1 cellular context compared by ENCODE assay signal in the genomic region with DNA sequence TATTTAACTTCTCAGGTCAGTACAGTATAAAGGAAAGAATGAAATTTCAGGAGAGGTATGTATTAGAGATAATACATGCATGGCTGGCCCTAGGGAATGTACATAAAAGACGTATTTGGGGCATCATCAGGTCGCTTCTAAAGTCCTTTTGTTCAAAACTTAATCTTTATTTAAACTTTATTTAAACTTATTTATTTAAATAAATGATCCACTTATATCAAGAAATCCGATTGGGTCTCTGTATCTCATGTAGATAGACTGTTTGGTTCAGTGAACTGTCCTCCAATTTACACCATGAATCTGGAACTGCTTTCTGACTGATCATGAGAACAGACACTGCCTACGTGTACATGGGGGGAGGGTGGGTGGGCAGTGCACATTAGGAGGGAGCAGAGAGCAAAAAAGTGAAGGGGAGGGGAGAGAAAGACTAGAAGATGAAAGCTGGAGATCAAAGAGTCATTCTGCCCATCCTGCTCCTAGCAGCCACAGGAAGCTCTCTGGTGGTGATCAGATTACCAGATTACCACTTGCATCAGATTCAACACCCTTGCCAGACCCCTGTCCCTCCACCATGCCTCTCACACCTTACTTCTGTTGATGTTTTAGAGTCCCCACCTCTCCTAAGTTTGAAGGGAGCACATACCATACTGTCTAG.
A peak's percentile ranks its signal among the peaks of the same experiment; 100 is the strongest.
TF ChIP-seq lines count a peak whose summit lies in the region.

No MANE protein-coding gene starts in this region.

TF ChIP-seq in HepG2, 621 proteins besides CTCF, POLR2A, EP300 and RAD21 (continued from another document and continues in another):
- TF ChIP-seq E2F2 (CRISPR knock-in tag; IDR thresholded peaks at IDR 0.05; ENCODE audit: borderline replicate concordance), result no peak
- TF ChIP-seq ZNF343 (CRISPR knock-in tag; IDR thresholded peaks at IDR 0.05), result no peak
- TF ChIP-seq MEF2D (CRISPR knock-in tag; IDR thresholded peaks at IDR 0.05), result 0 out of 2 replicates have a peak, but pooled peaks have one; percentile 56
- TF ChIP-seq EED (CRISPR knock-in tag; IDR thresholded peaks at IDR 0.05), result no peak
- TF ChIP-seq ARNT2 (CRISPR knock-in tag; IDR thresholded peaks at IDR 0.05; ENCODE audit: low read depth), result no peak
- TF ChIP-seq MTF1 (CRISPR knock-in tag; IDR thresholded peaks at IDR 0.05), result no peak
- TF ChIP-seq ZNF296 (CRISPR knock-in tag; conservative IDR thresholded peaks at IDR 0.05), result no peak
- TF ChIP-seq ZNF776 (CRISPR knock-in tag; IDR thresholded peaks at IDR 0.05), result no peak
- no peak for TF ChIP-seq CREB1 (IDR thresholded peaks at IDR 0.05)
- peak; percentile 65 for TF ChIP-seq CREB1 (CRISPR knock-in tag; IDR thresholded peaks at IDR 0.05)
- TF ChIP-seq HNRNPL (IDR thresholded peaks at IDR 0.05; ENCODE audit: low read depth, low read length), result no peak
- TF ChIP-seq CREBL2 (CRISPR knock-in tag; IDR thresholded peaks at IDR 0.05; ENCODE audit: borderline replicate concordance), result no peak
- no peak for TF ChIP-seq ZNF678 (CRISPR knock-in tag; IDR thresholded peaks at IDR 0.05)
- TF ChIP-seq, protein P1, sequence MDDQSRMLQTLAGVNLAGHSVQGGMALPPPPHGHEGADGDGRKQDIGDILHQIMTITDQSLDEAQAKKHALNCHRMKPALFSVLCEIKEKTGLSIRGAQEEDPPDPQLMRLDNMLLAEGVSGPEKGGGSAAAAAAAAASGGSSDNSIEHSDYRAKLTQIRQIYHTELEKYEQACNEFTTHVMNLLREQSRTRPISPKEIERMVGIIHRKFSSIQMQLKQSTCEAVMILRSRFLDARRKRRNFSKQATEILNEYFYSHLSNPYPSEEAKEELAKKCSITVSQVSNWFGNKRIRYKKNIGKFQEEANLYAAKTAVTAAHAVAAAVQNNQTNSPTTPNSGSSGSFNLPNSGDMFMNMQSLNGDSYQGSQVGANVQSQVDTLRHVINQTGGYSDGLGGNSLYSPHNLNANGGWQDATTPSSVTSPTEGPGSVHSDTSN (CRISPR knock-in tag; IDR thresholded peaks at IDR 0.05; ENCODE audit: borderline replicate concordance), result no peak
- no peak for TF ChIP-seq SMC3 (IDR thresholded peaks at IDR 0.05; ENCODE audit: low read length)
- TF ChIP-seq PITX1 (CRISPR knock-in tag; IDR thresholded peaks at IDR 0.05), result peak; percentile 91
- no peak for TF ChIP-seq ZNF589 (CRISPR knock-in tag; conservative IDR thresholded peaks at IDR 0.05)
- TF ChIP-seq ZNF205 (CRISPR knock-in tag; IDR thresholded peaks at IDR 0.05), result no peak
- TF ChIP-seq RBFOX2 (IDR thresholded peaks at IDR 0.05; ENCODE audit: low read depth, low read length), result 0 out of 2 replicates have a peak, but pooled peaks have one; percentile 1
- TF ChIP-seq MTF2 (CRISPR knock-in tag; IDR thresholded peaks at IDR 0.05; ENCODE audit: borderline replicate concordance), result no peak
- no peak for TF ChIP-seq SMAD1 (CRISPR knock-in tag; IDR thresholded peaks at IDR 0.05; ENCODE audit: borderline replicate concordance, low read depth)
- no peak; the same call in 1 of the 2 replicates for TF ChIP-seq JUN (CRISPR knock-in tag; IDR thresholded peaks at IDR 0.05)
- TF ChIP-seq FLYWCH1 (CRISPR knock-in tag; IDR thresholded peaks at IDR 0.05), result no peak
- no peak for TF ChIP-seq GLMP (CRISPR knock-in tag; IDR thresholded peaks at IDR 0.05; ENCODE audit: borderline replicate concordance)
- no peak for TF ChIP-seq ZNF816 (CRISPR knock-in tag; IDR thresholded peaks at IDR 0.05; ENCODE audit: borderline replicate concordance)
- TF ChIP-seq, protein P2, sequence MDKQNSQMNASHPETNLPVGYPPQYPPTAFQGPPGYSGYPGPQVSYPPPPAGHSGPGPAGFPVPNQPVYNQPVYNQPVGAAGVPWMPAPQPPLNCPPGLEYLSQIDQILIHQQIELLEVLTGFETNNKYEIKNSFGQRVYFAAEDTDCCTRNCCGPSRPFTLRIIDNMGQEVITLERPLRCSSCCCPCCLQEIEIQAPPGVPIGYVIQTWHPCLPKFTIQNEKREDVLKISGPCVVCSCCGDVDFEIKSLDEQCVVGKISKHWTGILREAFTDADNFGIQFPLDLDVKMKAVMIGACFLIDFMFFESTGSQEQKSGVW (CRISPR knock-in tag; IDR thresholded peaks at IDR 0.05; ENCODE audit: borderline replicate concordance), result no peak
- TF ChIP-seq NFKBIZ (CRISPR knock-in tag; IDR thresholded peaks at IDR 0.05), result peak; percentile 77; the same call in 1 of the 2 replicates
- no peak for TF ChIP-seq SOX6 (IDR thresholded peaks at IDR 0.05)
- peak; percentile 90 for TF ChIP-seq SOX6 (CRISPR knock-in tag; IDR thresholded peaks at IDR 0.05)
- peak; percentile 66; the same call in 1 of the 2 replicates for TF ChIP-seq ZBTB20 (CRISPR knock-in tag; IDR thresholded peaks at IDR 0.05; ENCODE audit: borderline replicate concordance, low read depth)
- no peak for TF ChIP-seq RBM22 (optimal IDR thresholded peaks at IDR 0.05; ENCODE audit: low read length)
- peak; percentile 94 for TF ChIP-seq SALL1 (CRISPR knock-in tag; IDR thresholded peaks at IDR 0.05)
- no peak for TF ChIP-seq ISX (CRISPR knock-in tag; conservative IDR thresholded peaks at IDR 0.05)
- TF ChIP-seq NR2F6 (IDR thresholded peaks at IDR 0.05), result peak; percentile 64; the same call in 1 of the 2 replicates
- TF ChIP-seq NR2F6 (CRISPR knock-in tag; IDR thresholded peaks at IDR 0.05), result peak; percentile 75
- TF ChIP-seq, protein P3, sequence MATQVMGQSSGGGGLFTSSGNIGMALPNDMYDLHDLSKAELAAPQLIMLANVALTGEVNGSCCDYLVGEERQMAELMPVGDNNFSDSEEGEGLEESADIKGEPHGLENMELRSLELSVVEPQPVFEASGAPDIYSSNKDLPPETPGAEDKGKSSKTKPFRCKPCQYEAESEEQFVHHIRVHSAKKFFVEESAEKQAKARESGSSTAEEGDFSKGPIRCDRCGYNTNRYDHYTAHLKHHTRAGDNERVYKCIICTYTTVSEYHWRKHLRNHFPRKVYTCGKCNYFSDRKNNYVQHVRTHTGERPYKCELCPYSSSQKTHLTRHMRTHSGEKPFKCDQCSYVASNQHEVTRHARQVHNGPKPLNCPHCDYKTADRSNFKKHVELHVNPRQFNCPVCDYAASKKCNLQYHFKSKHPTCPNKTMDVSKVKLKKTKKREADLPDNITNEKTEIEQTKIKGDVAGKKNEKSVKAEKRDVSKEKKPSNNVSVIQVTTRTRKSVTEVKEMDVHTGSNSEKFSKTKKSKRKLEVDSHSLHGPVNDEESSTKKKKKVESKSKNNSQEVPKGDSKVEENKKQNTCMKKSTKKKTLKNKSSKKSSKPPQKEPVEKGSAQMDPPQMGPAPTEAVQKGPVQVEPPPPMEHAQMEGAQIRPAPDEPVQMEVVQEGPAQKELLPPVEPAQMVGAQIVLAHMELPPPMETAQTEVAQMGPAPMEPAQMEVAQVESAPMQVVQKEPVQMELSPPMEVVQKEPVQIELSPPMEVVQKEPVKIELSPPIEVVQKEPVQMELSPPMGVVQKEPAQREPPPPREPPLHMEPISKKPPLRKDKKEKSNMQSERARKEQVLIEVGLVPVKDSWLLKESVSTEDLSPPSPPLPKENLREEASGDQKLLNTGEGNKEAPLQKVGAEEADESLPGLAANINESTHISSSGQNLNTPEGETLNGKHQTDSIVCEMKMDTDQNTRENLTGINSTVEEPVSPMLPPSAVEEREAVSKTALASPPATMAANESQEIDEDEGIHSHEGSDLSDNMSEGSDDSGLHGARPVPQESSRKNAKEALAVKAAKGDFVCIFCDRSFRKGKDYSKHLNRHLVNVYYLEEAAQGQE (IDR thresholded peaks at IDR 0.05; ENCODE audit: borderline replicate concordance in 1 of 2, low read depth in 1 of 2, low read length in 2 of 2), result no peak
- no peak for TF ChIP-seq MXD4 (CRISPR knock-in tag; IDR thresholded peaks at IDR 0.05)
- TF ChIP-seq ZNF557 (CRISPR knock-in tag; IDR thresholded peaks at IDR 0.05), result no peak
- TF ChIP-seq NFATC3 (CRISPR knock-in tag; IDR thresholded peaks at IDR 0.05), result no peak
- no peak for TF ChIP-seq MAFF (IDR thresholded peaks at IDR 0.05; ENCODE audit: low read depth, low read length)
- peak; percentile 96 for TF ChIP-seq ISL2 (CRISPR knock-in tag; IDR thresholded peaks at IDR 0.05)
- no peak for TF ChIP-seq NFKB2 (CRISPR knock-in tag; IDR thresholded peaks at IDR 0.05; ENCODE audit: borderline replicate concordance)
- no peak for TF ChIP-seq TOE1 (CRISPR knock-in tag; IDR thresholded peaks at IDR 0.05)
- TF ChIP-seq ZNF580 (CRISPR knock-in tag; IDR thresholded peaks at IDR 0.05; ENCODE audit: borderline replicate concordance, low read depth), result 0 out of 2 replicates have a peak, but pooled peaks have one; percentile 32
- no peak for TF ChIP-seq ZKSCAN1 (IDR thresholded peaks at IDR 0.05; ENCODE audit: low read length)
- no peak for TF ChIP-seq ZNF784 (CRISPR knock-in tag; IDR thresholded peaks at IDR 0.05; ENCODE audit: borderline replicate concordance)
- peak; percentile 76; the same call in 1 of the 2 replicates for TF ChIP-seq ZNF292 (CRISPR knock-in tag; IDR thresholded peaks at IDR 0.05; ENCODE audit: borderline replicate concordance, low read depth)
- no peak for TF ChIP-seq ZNF263 (CRISPR knock-in tag; IDR thresholded peaks at IDR 0.05)
- TF ChIP-seq, protein P4, sequence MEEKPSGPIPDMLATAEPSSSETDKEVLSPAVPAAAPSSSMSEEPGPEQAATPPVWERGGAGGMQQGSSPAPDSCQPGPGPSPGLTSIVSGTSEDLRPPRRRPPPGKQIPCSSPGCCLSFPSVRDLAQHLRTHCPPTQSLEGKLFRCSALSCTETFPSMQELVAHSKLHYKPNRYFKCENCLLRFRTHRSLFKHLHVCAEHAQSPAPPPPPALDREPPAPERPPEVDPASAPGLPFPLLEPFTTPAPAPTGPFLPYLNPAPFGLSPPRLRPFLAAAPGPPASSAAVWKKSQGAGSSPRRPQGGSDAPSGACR (CRISPR knock-in tag; IDR thresholded peaks at IDR 0.05), result no peak
- no peak for TF ChIP-seq ZNF260 (CRISPR knock-in tag; IDR thresholded peaks at IDR 0.05; ENCODE audit: borderline replicate concordance, low read depth)
- no peak for TF ChIP-seq TCF12 (IDR thresholded peaks at IDR 0.05)
- TF ChIP-seq TCF12 (CRISPR knock-in tag; IDR thresholded peaks at IDR 0.05), result 0 out of 2 replicates have a peak, but pooled peaks have one; percentile 29
- no peak for TF ChIP-seq NBN (conservative IDR thresholded peaks at IDR 0.05)
- TF ChIP-seq HMGXB4 (CRISPR knock-in tag; IDR thresholded peaks at IDR 0.05; ENCODE audit: borderline replicate concordance in 1 of 2, low read depth in 1 of 2), result peak in 1 of 2 experiments; percentile 25; a peak in 1 of 4 replicates
